Comparison of ENCODE assay signal across 20 cellular contexts in genomic region chr14:102044566-102044965, GRCh38.
"Had no signal": no experiment of that assay in that cellular context is flagged by ENCODE, and none has a peak within 500 bp of the region (broad histone marks: within the 10 kb centered on the region; RNA-seq: fewer than 3 reads in every experiment).

No MANE protein-coding gene starts in this region.

- H3K9ac ChIP-seq: neural progenitor cell had no signal

- H3K4me3 Mint-ChIP-seq: activated T-cell treated with anti-CD3 and anti-CD28 coated beads, Interleukin-2, amount 50 U/mL, for 72 hours; naive B cell; neural progenitor cell; stimulated activated effector memory CD8-positive, alpha-beta T cell treated with anti-CD3 and anti-CD28 coated beads, Interleukin-12 subunit alpha, Interleukin-12 subunit beta, amount 100 ng/mL, for 72 hours had no signal

- H3K27me3 ChIP-seq: hepatocyte, neural progenitor cell, right lobe of liver, stomach, tibial nerve had no signal

- H3K4me1 Mint-ChIP-seq: naive B cell; stimulated activated effector memory CD8-positive, alpha-beta T cell treated with anti-CD3 and anti-CD28 coated beads, Interleukin-12 subunit alpha, Interleukin-12 subunit beta, amount 100 ng/mL, for 72 hours had no signal

- H3K9me3 Mint-ChIP-seq: activated T-cell treated with anti-CD3 and anti-CD28 coated beads, Interleukin-2, amount 50 U/mL, for 72 hours; naive B cell; neural progenitor cell; stimulated activated effector memory CD8-positive, alpha-beta T cell treated with anti-CD3 and anti-CD28 coated beads, Interleukin-12 subunit alpha, Interleukin-12 subunit beta, amount 100 ng/mL, for 72 hours had no signal

- H3K27me3 Mint-ChIP-seq: naive B cell had no signal

- ATAC-seq: activated T-cell treated with anti-CD3 and anti-CD28 coated beads, Interleukin-2, amount 50 U/mL, for 72 hours; esophagus mucosa; stimulated activated effector memory CD8-positive, alpha-beta T cell treated with anti-CD3 and anti-CD28 coated beads, Interleukin-12 subunit alpha, Interleukin-12 subunit beta, amount 100 ng/mL, for 72 hours had no signal

- H3K4me3 ChIP-seq: hepatocyte, neural progenitor cell, right lobe of liver, skin epidermis, stomach, tibial nerve had no signal

- H3K27ac Mint-ChIP-seq: activated T-cell treated with anti-CD3 and anti-CD28 coated beads, Interleukin-2, amount 50 U/mL, for 72 hours; naive B cell; neural progenitor cell; stimulated activated effector memory CD8-positive, alpha-beta T cell treated with anti-CD3 and anti-CD28 coated beads, Interleukin-12 subunit alpha, Interleukin-12 subunit beta, amount 100 ng/mL, for 72 hours had no signal

- H3K4me1 ChIP-seq: neural progenitor cell, right lobe of liver had no signal

- H3K9me3 ChIP-seq: right lobe of liver, stomach, tibial nerve had no signal

- DNase-seq: activated CD4-positive, alpha-beta T cell treated with anti-CD3 and anti-CD28 coated beads for 4 hours; activated CD4-positive, alpha-beta T cell treated with anti-CD3 and anti-CD28 coated beads, Interleukin-2, amount 50 U/mL, for 4 hours; activated naive CD4-positive, alpha-beta T cell; activated T-cell treated with anti-CD3 and anti-CD28 coated beads for 4 hours; activated T-cell treated with anti-CD3 and anti-CD28 coated beads, Interleukin-2, amount 50 U/mL, for 72 hours; cortex of kidney; islet precursor cell; left ventricle myocardium superior; naive B cell; right lobe of liver; stimulated activated CD4-positive, alpha-beta T cell treated with anti-CD3 and anti-CD28 coated beads, Interleukin-12 subunit alpha, Interleukin-12 subunit beta, amount 100 ng/mL, for 4 hours; stimulated activated CD4-positive, alpha-beta T cell treated with anti-CD3 and anti-CD28 coated beads, Interleukin-4, amount 100 ng/mL, for 24 hours; stomach had no signal

- H3K27ac ChIP-seq: hepatocyte, neural progenitor cell, right lobe of liver, skin epidermis, tibial nerve, VCaP had no signal

- H3K79me2 ChIP-seq: hepatocyte had no signal

- H3K4me2 ChIP-seq: hepatocyte, neural progenitor cell had no signal

- H2AFZ ChIP-seq: hepatocyte, neural progenitor cell had no signal
